11 cellular contexts compared by ENCODE assay signal in genomic region chr4:13546374-13546854, GRCh38. TPM values are rescaled to one million over a fixed set of nuclear protein-coding genes. Genes with fewer than 3 reads are reported as not detected.
DNase-seq lines count a peak whose midpoint lies in the region; ATAC-seq and TF ChIP-seq lines count a peak whose summit lies in the region.
"Had no signal": no experiment of that assay in that cellular context is flagged by ENCODE, and none has a peak within 500 bp of the region (broad histone marks: within the 10 kb centered on the region; RNA-seq: fewer than 3 reads in every experiment).

No MANE protein-coding gene starts in this region.

- intact Hi-C loops in activated CD4-positive, alpha-beta T cell treated with anti-CD3 and anti-CD28 coated beads for 36 hours (cut with DNase I, micrococcal nuclease), result loop anchor here in 1 of 2 experiments (1.0 kb wide), 1 partner anchor 18 kb away; no protein-coding TSS in a partner anchor

- POLR2A ChIA-PET in activated CD4-positive, alpha-beta T cell treated with anti-CD3 and anti-CD28 coated beads for 36 hours (lab: Charles Lee), result no interaction called here
- POLR2A ChIA-PET in T-cell (lab: Charles Lee), result no interaction called here

- no peaks in the 10 kb centered on the region for H3K36me3 Mint-ChIP-seq in activated CD4-positive, alpha-beta T cell treated with anti-CD3 and anti-CD28 coated beads for 36 hours (ENCODE audit: low read depth)
- peaks cover 4% of the 10 kb centered on the region for H3K36me3 Mint-ChIP-seq in T-cell

- ATAC-seq in activated CD4-positive, alpha-beta T cell treated with anti-CD3 and anti-CD28 coated beads for 36 hours, result no peak
- no peak for ATAC-seq in T-cell (replicated peaks in 1 of 4)
- ATAC-seq in GM21737 (IDR thresholded peaks at IDR 0.05; ENCODE audit: unreplicated experiment), result no peak

- peaks cover 9% of the 10 kb centered on the region for H3F3A ChIP-seq in smooth muscle cell (ENCODE audit: low read depth)

- peaks cover 94% of the 10 kb centered on the region for H3K27me3 ChIP-seq in iPS-18a (ENCODE audit: control insufficient read depth, insufficient read depth, low read length)
- H3K27me3 ChIP-seq in smooth muscle cell (ENCODE audit: low read depth), result peaks cover 63% of the 10 kb centered on the region

- CTCF ChIA-PET in activated CD4-positive, alpha-beta T cell treated with anti-CD3 and anti-CD28 coated beads for 36 hours (lab: Charles Lee), result interaction anchor here (1.6 kb wide), 1 partner anchor 25 kb away, joined by 3 read pairs; no protein-coding TSS in a partner anchor
- CTCF ChIA-PET in T-cell (lab: Charles Lee), result no interaction called here

- no peaks in the 10 kb centered on the region for H3K79me2 ChIP-seq in smooth muscle cell (ENCODE audit: low read depth)

- TF ChIP-seq CTCF in smooth muscle cell (IDR thresholded peaks at IDR 0.05; ENCODE audit: borderline replicate concordance, insufficient read depth, poor library complexity, severe bottlenecking), result no peak

- no peak overlapping the region for H3K27ac Mint-ChIP-seq in activated CD4-positive, alpha-beta T cell treated with anti-CD3 and anti-CD28 coated beads for 36 hours
- peak overlapping the region in 1 of 2 donors; percentile 15 for H3K27ac Mint-ChIP-seq in T-cell

- peaks cover 62% of the 10 kb centered on the region for H3K27me3 Mint-ChIP-seq in activated CD4-positive, alpha-beta T cell treated with anti-CD3 and anti-CD28 coated beads for 36 hours
- H3K27me3 Mint-ChIP-seq in T-cell, result peaks cover 53 to 70% of the 10 kb centered on the region in 2 donors

- H3K9me3 ChIP-seq in iPS-18a (ENCODE audit: control insufficient read depth, low read depth, low read length) (no peaks in the 10 kb centered on the region), smooth muscle cell (replicated peaks; ENCODE audit: low read depth) (no peaks in the 10 kb centered on the region)

- H3K36me3 ChIP-seq in iPS-18a (ENCODE audit: control insufficient read depth, low read depth, low read length) (no peaks in the 10 kb centered on the region), smooth muscle cell (ENCODE audit: low read depth) (no peaks in the 10 kb centered on the region)

- peak overlapping the region; percentile 96 for H3K4me2 ChIP-seq in smooth muscle cell

- H3K4me3 Mint-ChIP-seq in activated CD4-positive, alpha-beta T cell treated with anti-CD3 and anti-CD28 coated beads for 36 hours, result peak overlapping the region; percentile 70
- peak overlapping the region; percentile 64 to 85 (median 74) for H3K4me3 Mint-ChIP-seq in T-cell

- H2AFZ ChIP-seq in smooth muscle cell (ENCODE audit: low read depth), result peak overlapping the region; percentile 61

- no peak for DNase-seq in activated CD4-positive, alpha-beta T cell treated with anti-CD3 and anti-CD28 coated beads for 36 hours
- DNase-seq in activated CD4-positive, alpha-beta T cell treated with anti-CD3 and anti-CD28 coated beads for 4 hours, result no peak
- DNase-seq in T-cell (no peak), smooth muscle cell (lab: John Stamatoyannopoulos, UW; ENCODE audit: unreplicated experiment) (no peak), SW 1271 (lab: John Stamatoyannopoulos, UW) (no peak), AG08396 (ENCODE audit: low spot score) (no peak)
- DNase-seq: NCI-H524 treated with DMSO at 0.1 percent for 48 hours had no signal

- H3K9me3 Mint-ChIP-seq in activated CD4-positive, alpha-beta T cell treated with anti-CD3 and anti-CD28 coated beads for 36 hours (ENCODE audit: low read depth), result no peaks in the 10 kb centered on the region
- H3K9me3 Mint-ChIP-seq in T-cell, result peaks cover 0 to 4% (median 0%) of the 10 kb centered on the region in 3 donors

- peak overlapping the region; percentile 62 for H3K4me3 ChIP-seq in iPS-18a (ENCODE audit: low read length)
- peak overlapping the region; percentile 62 for H3K4me3 ChIP-seq in smooth muscle cell

- H3K27ac ChIP-seq in iPS-18a (ENCODE audit: low read length), result no peak overlapping the region
- H3K27ac ChIP-seq in smooth muscle cell (ENCODE audit: low read depth), result no peak overlapping the region

- H3K4me1 ChIP-seq in iPS-18a (ENCODE audit: control insufficient read depth, low read depth, low read length), result peaks cover 15% of the 10 kb centered on the region
- peaks cover 13% of the 10 kb centered on the region for H3K4me1 ChIP-seq in smooth muscle cell (ENCODE audit: low read depth)

- H3K4me1 Mint-ChIP-seq in activated CD4-positive, alpha-beta T cell treated with anti-CD3 and anti-CD28 coated beads for 36 hours, result peaks cover 39% of the 10 kb centered on the region
- H3K4me1 Mint-ChIP-seq in T-cell, result peaks cover 42 to 46% (median 44%) of the 10 kb centered on the region in 3 donors

- H4K20me1 ChIP-seq in smooth muscle cell (ENCODE audit: low read depth), result peaks cover 5% of the 10 kb centered on the region

- WGBS in smooth muscle cell (ENCODE audit: low lambda C conversion rate), result 8% methylated on average over 14 of the region's 14 CpGs

- H3K9ac ChIP-seq in iPS-18a (ENCODE audit: low read length) (no peak overlapping the region), smooth muscle cell (ENCODE audit: low read depth) (no peak overlapping the region)

RNA-seq across cellular contexts. Expression of gene NKX3-2, which starts 2.1 kb away (rescaled TPM):
- not detected for total RNA-seq in activated CD4-positive, alpha-beta T cell treated with anti-CD3 and anti-CD28 coated beads for 36 hours
- total RNA-seq in T-cell (not detected), smooth muscle cell (3.6 and 4.4 TPM in 2 replicates)
- 4.0 and 6.7 TPM in 2 replicates for polyA plus RNA-seq in smooth muscle cell
- total RNA-seq: renal cortical epithelial cell had no signal
- polyA plus RNA-seq: AG04450 had no signal
